In genomic region chr13:60627071-60627686, GRCh38 we compare ENCODE assay signal across 8 cellular contexts.
A peak's percentile ranks its signal among the peaks of the same experiment; 100 is the strongest.
DNase-seq lines count a peak whose midpoint lies in the region; ATAC-seq, FAIRE-seq and TF ChIP-seq lines count a peak whose summit lies in the region.

No MANE protein-coding gene starts in this region.

- intact Hi-C loops in HepG2 (cut with micrococcal nuclease; ENCODE audit: unreplicated experiment) = loop anchor here (10.0 kb wide), 1 partner anchor 628 kb away; no protein-coding TSS in a partner anchor
- intact Hi-C loops in naive thymus-derived CD4-positive, alpha-beta T cell (cut with micrococcal nuclease) = loop anchor here in 1 of 2 donors (10.0 kb wide), 1 partner anchor 788 kb away; the partner anchor contains the start of gene PCDH20

- H3K9me3 Mint-ChIP-seq in naive thymus-derived CD4-positive, alpha-beta T cell = peaks cover 0 to 5% (median 0%) of the 10 kb centered on the region in 11 donors
- H3K9me3 Mint-ChIP-seq in activated CD8-positive, alpha-beta memory T cell treated with anti-CD3 and anti-CD28 coated beads, Interleukin-2, amount 10 ng/mL, durations not matched to agents 7 days and 5 days (ENCODE audit: low read depth) = no peaks in the 10 kb centered on the region

- POLR2A ChIA-PET in A549 (lab: Yijun Ruan, JAX) (no interaction called here), HepG2 (lab: Yijun Ruan, JAX) (no interaction called here)
- POLR2A ChIA-PET in naive thymus-derived CD4-positive, alpha-beta T cell (lab: Charles Lee) = no interaction called here

- H3K9ac ChIP-seq in HepG2 (ENCODE audit: insufficient read depth, low read depth, low read length) = no peak overlapping the region

- TF ChIP-seq RAD21 in A549 (conservative IDR thresholded peaks at IDR 0.05 in 1 of 2, IDR thresholded peaks at IDR 0.05 in 1 of 2) (peak; percentile 49 to 64; a peak in 4 of 5 replicates), HepG2 (CRISPR knock-in tag; IDR thresholded peaks at IDR 0.05) (peak; percentile 58)

- H3K4me3 Mint-ChIP-seq in naive thymus-derived CD4-positive, alpha-beta T cell = no peak overlapping the region
- no peak overlapping the region for H3K4me3 Mint-ChIP-seq in activated CD8-positive, alpha-beta memory T cell treated with anti-CD3 and anti-CD28 coated beads, Interleukin-2, amount 10 ng/mL, durations not matched to agents 7 days and 5 days

- CTCF ChIA-PET in A549 (lab: Yijun Ruan, JAX) (interaction anchor here (0.8 to 2.0 kb wide), 9 partner anchors 10 to 795 kb away, joined by 3 to 8 read pairs (median 4); no protein-coding TSS in a partner anchor), HepG2 (lab: Yijun Ruan, JAX; ENCODE audit: low intra/inter-chr PET ratio, low total read pairs) (interaction anchor here (0.5 to 1.2 kb wide), 2 partner anchors 29 to 628 kb away, joined by 3 read pairs; no protein-coding TSS in a partner anchor)
- CTCF ChIA-PET in naive thymus-derived CD4-positive, alpha-beta T cell (lab: Charles Lee) = no interaction called here
- CTCF ChIA-PET in activated CD8-positive, alpha-beta memory T cell treated with anti-CD3 and anti-CD28 coated beads, Interleukin-2, amount 10 ng/mL, durations not matched to agents 7 days and 5 days (lab: Charles Lee) = no interaction called here

- TF ChIP-seq POLR2A in A549 (IDR thresholded peaks at IDR 0.05; ENCODE audit: low read length) (no peak), HepG2 (IDR thresholded peaks at IDR 0.05; ENCODE audit: insufficient read depth in 1 of 2, low read depth in 2 of 2, low read length in 2 of 2) (no peak)

- no peaks in the 10 kb centered on the region for H3K36me3 Mint-ChIP-seq in naive thymus-derived CD4-positive, alpha-beta T cell
- H3K36me3 Mint-ChIP-seq in activated CD8-positive, alpha-beta memory T cell treated with anti-CD3 and anti-CD28 coated beads, Interleukin-2, amount 10 ng/mL, durations not matched to agents 7 days and 5 days = no peaks in the 10 kb centered on the region

- H3K27me3 ChIP-seq in HepG2 (ENCODE audit: control insufficient read depth in 1 of 2, insufficient read depth in 2 of 2, low read length in 2 of 2) = no peaks in the 10 kb centered on the region; a peak in 1 of 5 replicates
- no peaks in the 10 kb centered on the region for H3K27me3 ChIP-seq in naive thymus-derived CD4-positive, alpha-beta T cell (ENCODE audit: control insufficient read depth in 2 of 2, insufficient read depth in 2 of 2, low read length in 2 of 2)

- H3K4me1 Mint-ChIP-seq in naive thymus-derived CD4-positive, alpha-beta T cell = no peaks in the 10 kb centered on the region
- H3K4me1 Mint-ChIP-seq in activated CD8-positive, alpha-beta memory T cell treated with anti-CD3 and anti-CD28 coated beads, Interleukin-2, amount 10 ng/mL, durations not matched to agents 7 days and 5 days = no peaks in the 10 kb centered on the region

- H3K9me3 ChIP-seq in A549 (no peaks in the 10 kb centered on the region), HepG2 (ENCODE audit: low read length) (no peaks in the 10 kb centered on the region)
- H3K9me3 ChIP-seq in naive thymus-derived CD4-positive, alpha-beta T cell (ENCODE audit: control insufficient read depth in 2 of 3, low read length in 3 of 3) = no peaks in the 10 kb centered on the region

- no TSS peak for BruUV-seq in HepG2 (replicated peaks; lab: Mats Ljungman, UMichigan)

- no peaks in the 10 kb centered on the region for H3K4me1 ChIP-seq in A549
- no peaks in the 10 kb centered on the region for H3K4me1 ChIP-seq in HepG2 (ENCODE audit: insufficient read depth, low read length)
- H3K4me1 ChIP-seq in naive thymus-derived CD4-positive, alpha-beta T cell (ENCODE audit: control insufficient read depth in 2 of 2, insufficient read depth in 2 of 2, low read length in 2 of 2) = no peaks in the 10 kb centered on the region

- peak; percentile 84 to 85; a peak in 5 of 6 replicates for ATAC-seq in A549
- ATAC-seq in HG02678 (IDR thresholded peaks at IDR 0.05; ENCODE audit: unreplicated experiment) = peak; percentile 73
- peak; percentile 98 for ATAC-seq in HepG2
- no peak for ATAC-seq in naive thymus-derived CD4-positive, alpha-beta T cell
- ATAC-seq in activated CD8-positive, alpha-beta memory T cell treated with anti-CD3 and anti-CD28 coated beads, Interleukin-2, amount 10 ng/mL, durations not matched to agents 7 days and 5 days = no peak

- in situ Hi-C loops in astrocyte of the spinal cord (cut with HindIII; ENCODE audit: low sequenced_read_pairs) (no loop called here), HepG2 (cut with HindIII; ENCODE audit: extremely low pct_ligation_motif_present, low pct_unique_long_range_greater_than_20kb) (loop anchor here (25.0 kb wide), 2 partner anchors 785 to 1060 kb away; partner anchors contain the start of gene PCDH20)

- H4K20me1 ChIP-seq in HepG2 (ENCODE audit: insufficient read depth, low read length) = no peaks in the 10 kb centered on the region

- no peak overlapping the region for H3K27ac ChIP-seq in A549
- no peak overlapping the region for H3K27ac ChIP-seq in HepG2 (ENCODE audit: extremely low read length, insufficient read depth, low read length)
- no peak overlapping the region for H3K27ac ChIP-seq in naive thymus-derived CD4-positive, alpha-beta T cell (ENCODE audit: low read depth, low read length)

- no peaks in the 10 kb centered on the region for H3K79me2 ChIP-seq in HepG2 (ENCODE audit: insufficient read depth, low read length)

- FAIRE-seq in A549 (lab: Jason Lieb, UNC) (no peak), HepG2 (lab: Jason Lieb, UNC) (peak; percentile 12)

- TF ChIP-seq CTCF in A549 (IDR thresholded peaks at IDR 0.05) (peak; percentile 41), GM12864 (IDR thresholded peaks at IDR 0.05; ENCODE audit: low read depth, low read length, missing control alignments) (peak; percentile 64), astrocyte of the spinal cord (IDR thresholded peaks at IDR 0.05; ENCODE audit: low read depth, low read length) (peak; percentile 76), HepG2 (CRISPR knock-in tag; IDR thresholded peaks at IDR 0.05) (peak; percentile 76)

- H3K4me2 ChIP-seq in A549 (no peak overlapping the region), HepG2 (ENCODE audit: low read depth, low read length) (no peak overlapping the region)

- 20% methylated on average over 8 of the region's 8 CpGs for WGBS in A549 (ENCODE audit: missing lambda C conversion rate)
- WGBS in HepG2 (ENCODE audit: low lambda C conversion rate) = 33% methylated on average over 8 of the region's 8 CpGs

- H3K27ac Mint-ChIP-seq in naive thymus-derived CD4-positive, alpha-beta T cell = no peak overlapping the region
- no peak overlapping the region for H3K27ac Mint-ChIP-seq in activated CD8-positive, alpha-beta memory T cell treated with anti-CD3 and anti-CD28 coated beads, Interleukin-2, amount 10 ng/mL, durations not matched to agents 7 days and 5 days

- H3K36me3 ChIP-seq in HepG2 (replicated peaks in 1 of 2; ENCODE audit: control insufficient read depth in 1 of 2, insufficient read depth in 2 of 2, low read length in 2 of 2) = no peaks in the 10 kb centered on the region
- H3K36me3 ChIP-seq in naive thymus-derived CD4-positive, alpha-beta T cell (ENCODE audit: control insufficient read depth in 2 of 3, insufficient read depth in 3 of 3, low read length in 3 of 3) = no peaks in the 10 kb centered on the region

- H3K27me3 Mint-ChIP-seq in naive thymus-derived CD4-positive, alpha-beta T cell = peaks cover 0 to 31% (median 11%) of the 10 kb centered on the region in 5 donors
- peaks cover 8% of the 10 kb centered on the region for H3K27me3 Mint-ChIP-seq in activated CD8-positive, alpha-beta memory T cell treated with anti-CD3 and anti-CD28 coated beads, Interleukin-2, amount 10 ng/mL, durations not matched to agents 7 days and 5 days

- no peak overlapping the region for H2AFZ ChIP-seq in HepG2 (ENCODE audit: low read length)

- H3K4me3 ChIP-seq in A549 (no peak overlapping the region), GM12864 (ENCODE audit: low read depth, low read length) (no peak overlapping the region), astrocyte of the spinal cord (ENCODE audit: low read depth, low read length) (no peak overlapping the region), HepG2 (replicated peaks in 1 of 3; ENCODE audit: insufficient read depth in 1 of 3, low read depth in 2 of 3, low read length in 3 of 3) (no peak overlapping the region)
- H3K4me3 ChIP-seq in naive thymus-derived CD4-positive, alpha-beta T cell (ENCODE audit: low read length) = no peak overlapping the region

- no peak for TF ChIP-seq EP300 in A549 (IDR thresholded peaks at IDR 0.05)
- no peak for TF ChIP-seq EP300 in HepG2 (IDR thresholded peaks at IDR 0.05; ENCODE audit: low read depth in 2 of 2, low read length in 2 of 2)
- no peak for TF ChIP-seq EP300 in HepG2 (CRISPR knock-in tag; IDR thresholded peaks at IDR 0.05; ENCODE audit: borderline replicate concordance)

- peak; percentile 6 to 24 for DNase-seq in A549 (ENCODE audit: low read depth in 1 of 2, low spot score in 1 of 2)
- no peak for DNase-seq in GM12864 (ENCODE audit: low read depth)
- DNase-seq in NCI-H1436 treated with DMSO at 0.1 percent for 48 hours (lab: John Stamatoyannopoulos, UW) = peak; percentile 18
- peak; percentile 43 for DNase-seq in astrocyte of the spinal cord (ENCODE audit: low read depth, low spot score)
- DNase-seq in HepG2 (ENCODE audit: low spot score) = peak; percentile 29
- DNase-seq in naive thymus-derived CD4-positive, alpha-beta T cell = no peak
- no peak for DNase-seq in activated CD8-positive, alpha-beta memory T cell treated with anti-CD3 and anti-CD28 coated beads, Interleukin-2, amount 10 ng/mL, durations not matched to agents 7 days and 5 days

TF ChIP-seq in A549, 52 proteins besides CTCF, POLR2A, EP300 and RAD21:
- TF ChIP-seq RFX5 (IDR thresholded peaks at IDR 0.05) (no peak), RNF2 (IDR thresholded peaks at IDR 0.05; ENCODE audit: borderline replicate concordance, low read depth) (no peak), CBX8 (IDR thresholded peaks at IDR 0.05) (no peak), BHLHE40 (IDR thresholded peaks at IDR 0.05; ENCODE audit: low read depth, low read length) (no peak), SREBF2 (IDR thresholded peaks at IDR 0.05) (no peak), SMC3 (IDR thresholded peaks at IDR 0.05) (0 out of 3 replicates have a peak, but pooled peaks have one; percentile 17), CHD4 (IDR thresholded peaks at IDR 0.05; ENCODE audit: borderline replicate concordance) (no peak)
TF ChIP-seq in A549: peak in this region for 1.

TF ChIP-seq in HepG2, 621 proteins besides CTCF, POLR2A, EP300 and RAD21:
- TF ChIP-seq STAG1 (CRISPR knock-in tag; IDR thresholded peaks at IDR 0.05) (peak; percentile 81), SMC3 (IDR thresholded peaks at IDR 0.05; ENCODE audit: low read length) (peak; percentile 48), ZNF496 (CRISPR knock-in tag; IDR thresholded peaks at IDR 0.05; ENCODE audit: insufficient replicate concordance) (no peak)

Comparison
In these comparisons a context has a peak if more than half of its experiments do, and no peak if none do; other contexts are left out.
1. ATAC-seq: peak in A549 (2 of 2), HG02678 (single experiment) and HepG2 (single experiment); none in naive thymus-derived CD4-positive, alpha-beta T cell (single experiment) and activated CD8-positive, alpha-beta memory T cell treated with anti-CD3 and anti-CD28 coated beads, Interleukin-2, amount 10 ng/mL, durations not matched to agents 7 days and 5 days (single experiment).
2. DNase-seq: peak in A549 (2 of 2), NCI-H1436 treated with DMSO at 0.1 percent for 48 hours (single experiment), astrocyte of the spinal cord (single experiment) and HepG2 (single experiment); none in GM12864 (single experiment), naive thymus-derived CD4-positive, alpha-beta T cell (0 of 9) and activated CD8-positive, alpha-beta memory T cell treated with anti-CD3 and anti-CD28 coated beads, Interleukin-2, amount 10 ng/mL, durations not matched to agents 7 days and 5 days (single experiment).
3. CTCF ChIA-PET loops: an anchor here in A549 (0.8 to 2.0 kb wide) and HepG2 (0.5 to 1.2 kb wide); none called in naive thymus-derived CD4-positive, alpha-beta T cell and activated CD8-positive, alpha-beta memory T cell treated with anti-CD3 and anti-CD28 coated beads, Interleukin-2, amount 10 ng/mL, durations not matched to agents 7 days and 5 days.
4. Of the 38 proteins assayed by ChIP-seq in both HepG2 and A549: peak only in HepG2: none; only in A549: none; in both: CTCF, RAD21 and SMC3; in neither: 35.
5. Peak in every context shown above with its lines, with median percentiles within 50 percentile points of each other: CTCF ChIP-seq.